Comparison of ENCODE assay signal across 29 cellular contexts in the genomic region with DNA sequence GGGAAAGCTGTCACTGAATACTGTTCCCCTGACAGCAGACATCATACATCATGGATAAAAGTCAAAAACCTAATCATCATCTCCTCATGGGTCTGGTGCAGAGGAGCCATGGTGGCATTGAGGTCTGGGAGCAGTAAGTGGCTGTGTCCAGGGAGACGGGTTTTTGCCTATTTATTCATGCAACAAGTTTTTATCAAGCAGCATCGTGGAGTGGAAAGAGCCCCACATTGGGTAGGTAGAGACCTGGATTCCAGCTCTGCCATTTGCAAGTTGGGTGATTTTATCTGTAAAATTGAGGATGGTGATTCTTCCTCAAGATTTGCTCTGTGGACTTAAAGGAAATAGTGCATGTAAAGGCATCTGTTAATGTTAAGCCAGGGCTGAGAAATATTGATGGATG. TPM values are rescaled to one million over a fixed set of nuclear protein-coding genes. Genes with fewer than 3 reads are reported as not detected.
DNase-seq lines count a peak whose midpoint lies in the region; ATAC-seq and TF ChIP-seq lines count a peak whose summit lies in the region.
"Had no signal": no experiment of that assay in that cellular context is flagged by ENCODE, and none has a peak within 500 bp of the region (broad histone marks: within the 10 kb centered on the region; RNA-seq: fewer than 3 reads in every experiment).

No MANE protein-coding gene starts in this region.

- H3K27me3 Mint-ChIP-seq in CD4-positive, alpha-beta T cell = peaks cover 23% of the 10 kb centered on the region
- H3K27me3 Mint-ChIP-seq in nephron (ENCODE audit: low read depth) (peaks cover 3% of the 10 kb centered on the region), natural killer cell (ENCODE audit: low read depth in 2 of 2) (peaks cover 34 to 39% of the 10 kb centered on the region in 2 donors)

- H3K4me1 ChIP-seq in NT2/D1 (ENCODE audit: insufficient read depth, insufficient read length) = peaks cover 11% of the 10 kb centered on the region
- peaks cover 27 to 76% (median 64%) of the 10 kb centered on the region in 4 donors for H3K4me1 ChIP-seq in esophagus muscularis mucosa
- H3K4me1 ChIP-seq: parathyroid adenoma had no signal

- H3K36me3 ChIP-seq in NT2/D1 (ENCODE audit: insufficient read depth, insufficient read length, low read length) (peaks cover 21% of the 10 kb centered on the region), esophagus muscularis mucosa (no peaks in the 10 kb centered on the region)
- H3K36me3 ChIP-seq: HAP-1, right atrium auricular region had no signal

- peaks cover 4% of the 10 kb centered on the region for H3K36me3 Mint-ChIP-seq in CD4-positive, alpha-beta T cell (ENCODE audit: low read depth)
- no peaks in the 10 kb centered on the region for H3K36me3 Mint-ChIP-seq in nephron (ENCODE audit: low read depth)
- H3K36me3 Mint-ChIP-seq in natural killer cell = no peaks in the 10 kb centered on the region
- H3K36me3 Mint-ChIP-seq: immature natural killer cell had no signal

- H3K9ac ChIP-seq in NT2/D1 (ENCODE audit: insufficient read length, low read depth) = peak overlapping the region; percentile 58
- H3K9ac ChIP-seq: parathyroid adenoma had no signal

- H3K27ac Mint-ChIP-seq in CD4-positive, alpha-beta T cell = peak overlapping the region; percentile 2
- H3K27ac Mint-ChIP-seq in nephron (peak overlapping the region; percentile 67 to 84 (median 81)), natural killer cell (no peak overlapping the region)
- H3K27ac Mint-ChIP-seq: activated B cell treated with CpG ODN at 0.5 μM for 24 hours; activated naive CD4-positive, alpha-beta T cell treated with anti-CD3 and anti-CD28 coated beads, Interleukin-2, amount 50 U/mL, for 72 hours; CD4-positive, CD25-positive, alpha-beta regulatory T cell; effector memory CD8-positive, alpha-beta T cell; immature natural killer cell had no signal

- H3K4me1 Mint-ChIP-seq in CD4-positive, alpha-beta T cell (ENCODE audit: low read depth) = peaks cover 54% of the 10 kb centered on the region
- H3K4me1 Mint-ChIP-seq in nephron = peaks cover 51% of the 10 kb centered on the region
- H3K4me1 Mint-ChIP-seq in natural killer cell = peaks cover 10 to 12% of the 10 kb centered on the region in 2 donors

- TF ChIP-seq CTCF in CD4-positive, alpha-beta T cell (IDR thresholded peaks at IDR 0.05) = no peak
- TF ChIP-seq CTCF in esophagus muscularis mucosa (IDR thresholded peaks at IDR 0.05) (no peak), nephron (IDR thresholded peaks at IDR 0.05; ENCODE audit: unreplicated experiment in 3 of 3) (no peak), natural killer cell (IDR thresholded peaks at IDR 0.05) (no peak)

- H3K4me3 Mint-ChIP-seq in CD4-positive, alpha-beta T cell = no peak overlapping the region
- H3K4me3 Mint-ChIP-seq in nephron (peak overlapping the region; percentile 0 to 45 (median 38)), natural killer cell (no peak overlapping the region)
- H3K4me3 Mint-ChIP-seq: activated B cell treated with CpG ODN at 0.5 μM for 24 hours; CD4-positive, CD25-positive, alpha-beta regulatory T cell; effector memory CD8-positive, alpha-beta T cell; immature natural killer cell had no signal

- CTCF ChIA-PET in CD4-positive, alpha-beta T cell (lab: Charles Lee) = no interaction called here

- intact Hi-C loops in CD4-positive, alpha-beta T cell (cut with DNase I, micrococcal nuclease) = loop anchor here (5.0 to 10.0 kb wide), 4 partner anchors 33 to 348 kb away; no protein-coding TSS in a partner anchor
- intact Hi-C loops in esophagus muscularis mucosa (cut with DNase I) (loop anchor here (5.0 to 10.0 kb wide), 2 partner anchors 71 to 203 kb away; no protein-coding TSS in a partner anchor), natural killer cell (cut with micrococcal nuclease) (no loop called here)

- TF ChIP-seq POLR2A in esophagus muscularis mucosa (IDR thresholded peaks at IDR 0.05; ENCODE audit: low read depth) = no peak

- ATAC-seq in CD4-positive, alpha-beta T cell (ENCODE audit: poor library complexity) = no peak
- ATAC-seq in natural killer cell (no peak), HG02763 (IDR thresholded peaks at IDR 0.05; ENCODE audit: unreplicated experiment) (no peak), GM21390 (IDR thresholded peaks at IDR 0.05; ENCODE audit: unreplicated experiment) (no peak)
- ATAC-seq: activated naive CD4-positive, alpha-beta T cell treated with anti-CD3 and anti-CD28 coated beads, Interleukin-2, amount 50 U/mL, for 72 hours; effector memory CD8-positive, alpha-beta T cell had no signal

- no peaks in the 10 kb centered on the region for H3K9me3 ChIP-seq in CD4-positive, alpha-beta T cell (ENCODE audit: control insufficient read depth, low read length)
- H3K9me3 ChIP-seq in NT2/D1 (ENCODE audit: insufficient read depth, low read length) (no peaks in the 10 kb centered on the region), esophagus muscularis mucosa (no peaks in the 10 kb centered on the region)
- H3K9me3 ChIP-seq: HAP-1, right atrium auricular region, testis had no signal

- POLR2A ChIA-PET in CD4-positive, alpha-beta T cell (lab: Charles Lee) = interaction anchor here (0.9 kb wide), 1 partner anchor 16 kb away, joined by 3 read pairs; no protein-coding TSS in a partner anchor

- no peaks in the 10 kb centered on the region for H3K9me3 Mint-ChIP-seq in CD4-positive, alpha-beta T cell
- H3K9me3 Mint-ChIP-seq in nephron (no peaks in the 10 kb centered on the region), natural killer cell (no peaks in the 10 kb centered on the region)
- H3K9me3 Mint-ChIP-seq: activated B cell treated with CpG ODN at 0.5 μM for 24 hours; activated naive CD4-positive, alpha-beta T cell treated with anti-CD3 and anti-CD28 coated beads, Interleukin-2, amount 50 U/mL, for 72 hours; CD4-positive, CD25-positive, alpha-beta regulatory T cell; effector memory CD8-positive, alpha-beta T cell had no signal

- no peak for TF ChIP-seq EP300 in esophagus muscularis mucosa (IDR thresholded peaks at IDR 0.05)

- H3K4me3 ChIP-seq in NT2/D1 (ENCODE audit: insufficient read length, low read depth) = peak overlapping the region; percentile 18
- no peak overlapping the region for H3K4me3 ChIP-seq in esophagus muscularis mucosa
- H3K4me3 ChIP-seq: coronary artery, right atrium auricular region, testis had no signal

- H3K27ac ChIP-seq in CD4-positive, alpha-beta T cell (ENCODE audit: low read depth, low read length) = no peak overlapping the region
- H3K27ac ChIP-seq in esophagus muscularis mucosa (replicated peaks in 1 of 4) (no peak overlapping the region), caudate nucleus (ENCODE audit: low read depth, low read length) (no peak overlapping the region)
- H3K27ac ChIP-seq: right atrium auricular region, SK-N-MC, testis had no signal

- DNase-seq in CD4-positive, alpha-beta T cell = no peak
- DNase-seq in NT2/D1 (ENCODE audit: low read depth, low spot score) = no peak
- DNase-seq in esophagus muscularis mucosa (ENCODE audit: extremely low spot score) = peak; percentile 62
- no peak for DNase-seq in natural killer cell
- no peak for DNase-seq in caudate nucleus (lab: John Stamatoyannopoulos, UW)
- DNase-seq: activated B cell treated with CpG ODN at 0.5 μM for 24 hours; activated CD4-positive, alpha-beta T cell treated with anti-CD3 and anti-CD28 coated beads, Interleukin-2, amount 50 U/mL, for 1 hour; activated effector memory CD4-positive, alpha-beta T cell treated with Interleukin-2 at 50 U/mL for 16 hours; activated T-cell treated with anti-CD3 and anti-CD28 coated beads, Interleukin-2, amount 50 U/mL, for 1 hour; CD4-positive, CD25-positive, alpha-beta regulatory T cell; effector memory CD8-positive, alpha-beta T cell; GDM1; immature natural killer cell; IMR-90; NCI-H146; NCI-H774; stimulated activated CD4-positive, alpha-beta T cell treated with anti-CD3 and anti-CD28 coated beads, Interleukin-1b, Interleukin-23, amount 100 ng/mL, for 48 hours; stimulated activated naive CD4-positive, alpha-beta T cell treated with Interleukin-2 at 50 U/mL for 16 hours; T-helper 1 cell had no signal

- WGBS in esophagus muscularis mucosa = 93% methylated on average over 2 of the region's 2 CpGs

- peaks cover 23% of the 10 kb centered on the region for H3K27me3 ChIP-seq in CD4-positive, alpha-beta T cell (ENCODE audit: control insufficient read depth, insufficient read depth, low read length)
- peaks cover 6% of the 10 kb centered on the region for H3K27me3 ChIP-seq in NT2/D1 (ENCODE audit: insufficient read depth, insufficient read length)
- peaks cover 0 to 22% (median 2%) of the 10 kb centered on the region in 4 donors for H3K27me3 ChIP-seq in esophagus muscularis mucosa
- H3K27me3 ChIP-seq: right atrium auricular region, testis had no signal

RNA-seq across cellular contexts. Expression of gene CACHD1, which starts 4.2 kb away (rescaled TPM):
- total RNA-seq in CD4-positive, alpha-beta T cell = 1 to 10 TPM; 6.2 to 7.1 TPM
- total RNA-seq in esophagus muscularis mucosa (10 to 100 TPM in 3 of 4 donors, 1 to 10 TPM in 1; 6.6 to 10.7 (median 10.1) TPM), natural killer cell (not detected)

Comparison
In these comparisons a context has a peak if more than half of its experiments do, and no peak if none do; other contexts are left out.
1. H3K27ac Mint-ChIP-seq: peak in CD4-positive, alpha-beta T cell (single experiment) and nephron (3 of 3); none in natural killer cell (0 of 2).
2. H3K4me3 Mint-ChIP-seq: peak in nephron (3 of 3); none in CD4-positive, alpha-beta T cell (single experiment) and natural killer cell (single experiment).
3. RNA of gene CACHD1, which starts 4.2 kb away (total RNA-seq): 6.6 to 10.7 TPM in esophagus muscularis mucosa and 6.2 to 7.1 TPM in CD4-positive, alpha-beta T cell; not detected in natural killer cell; every median in the first group is over 4 times any median in the second.